Comparison of ENCODE assay signal across 35 cellular contexts in genomic region chr14:67773844-67774377, GRCh38.
"Had no signal": no experiment of that assay in that cellular context is flagged by ENCODE, and none has a peak within 500 bp of the region (broad histone marks: within the 10 kb centered on the region; RNA-seq: fewer than 3 reads in every experiment).

No MANE protein-coding gene starts in this region.

- H3K4me2 ChIP-seq: PC-9 had no signal

- H3K27me3 ChIP-seq: brain microvascular endothelial cell, cardiac muscle cell had no signal

- H2AFZ ChIP-seq: PC-9 had no signal

- H3K4me3 ChIP-seq: cardiac muscle cell, PC-9 had no signal

- ATAC-seq: activated CD8-positive, alpha-beta T cell treated with anti-CD3 and anti-CD28 coated beads for 36 hours; activated T-cell treated with anti-CD3 and anti-CD28 coated beads, Interleukin-2, amount 50 U/mL, for 72 hours; activated T-helper 17 cell treated with anti-CD3 and anti-CD28 coated beads, Interleukin-2, amount 50 U/mL, for 72 hours had no signal

- H3K27ac ChIP-seq: brain microvascular endothelial cell, cardiac muscle cell, PC-9, WERI-Rb-1 had no signal

- DNase-seq: activated CD4-positive, alpha-beta T cell treated with anti-CD3 and anti-CD28 coated beads, Interleukin-2, amount 10 ng/mL, durations not matched to agents 24 days and 14 days; activated CD4-positive, alpha-beta T cell treated with anti-CD3 and anti-CD28 coated beads, Interleukin-2, amount 50 U/mL, for 4 hours; activated CD4-positive, CD25-positive, alpha-beta regulatory T cell; activated CD8-positive, alpha-beta T cell treated with anti-CD3 and anti-CD28 coated beads for 36 hours; activated effector memory CD4-positive, alpha-beta T cell treated with anti-CD3 and anti-CD28 coated beads, Interleukin-2, amount 50 U/mL, for 16 hours; activated naive CD4-positive, alpha-beta T cell; activated naive CD4-positive, alpha-beta T cell treated with anti-CD3 and anti-CD28 coated beads, Interleukin-2, amount 50 U/mL, for 16 hours; activated naive CD8-positive, alpha-beta T cell treated with anti-CD3 and anti-CD28 coated beads for 36 hours; activated T-cell treated with anti-CD3 and anti-CD28 coated beads, Interleukin-2, amount 50 U/mL, for 1 hour; activated T-cell treated with anti-CD3 and anti-CD28 coated beads, Interleukin-2, amount 50 U/mL, for 72 hours; amniotic stem cell; aorta; brain microvascular endothelial cell; Karpas-422; MM.1S; MV-4-11; NCI-H1092; NCI-H1436 treated with DMSO at 0.1 percent for 48 hours; NCI-H187; NCI-H2029 treated with DMSO at 0.1 percent for 48 hours; NCI-H2107; NCI-H2171; NCI-H510A; NCI-H526; NCI-H748 treated with DMSO at 0.1 percent for 48 hours; NK-92 treated with Interleukin-12 subunit alpha and Interleukin-12 subunit beta, amount 100 ng/mL, for 24 hours; Right ventricle myocardium superior; SW 1271; T-helper 1 cell; T-helper 2 cell; T-helper 9 cell; WERI-Rb-1 had no signal
